ENCODE assay signal across 35 cellular contexts in the genomic region with DNA sequence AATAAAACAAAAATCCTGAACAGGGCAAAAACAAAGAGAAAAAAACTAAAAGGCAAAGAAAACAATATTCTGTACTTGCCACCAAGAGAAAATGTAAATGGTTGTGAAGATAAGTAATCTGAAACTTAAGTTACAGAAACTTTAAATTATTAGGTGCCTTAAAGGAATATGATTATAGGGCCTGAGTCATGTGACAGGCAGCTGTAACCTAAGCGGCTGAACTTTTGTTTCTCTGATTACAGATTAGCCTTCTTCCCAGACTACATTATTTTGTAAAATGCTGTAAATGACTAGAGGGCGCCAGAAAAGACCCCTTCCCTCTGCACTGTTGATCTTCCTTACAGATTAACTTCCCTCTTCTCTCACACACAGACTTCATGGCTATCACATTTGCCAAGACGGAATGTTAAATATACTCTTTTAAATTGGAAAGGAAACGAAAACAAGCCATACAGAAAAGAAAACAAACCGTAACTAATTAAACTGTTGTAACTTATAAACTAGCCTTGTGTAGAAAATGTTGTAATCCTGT.
DNase-seq lines count a peak whose midpoint lies in the region; ATAC-seq, FAIRE-seq and TF ChIP-seq lines count a peak whose summit lies in the region.
"Had no signal": no experiment of that assay in that cellular context is flagged by ENCODE, and none has a peak within 500 bp of the region (broad histone marks: within the 10 kb centered on the region; RNA-seq: fewer than 3 reads in every experiment).

No MANE protein-coding gene starts in this region.

- H3K27ac Mint-ChIP-seq in GM23338: no peak overlapping the region; the same call in 1 of the 2 replicates
- no peak overlapping the region for H3K27ac Mint-ChIP-seq in neural progenitor cell
- H3K27ac Mint-ChIP-seq: activated CD4-positive, alpha-beta T cell treated with anti-CD3 and anti-CD28 coated beads, Interleukin-2, amount 10 ng/mL, durations not matched to agents 7 days and 5 days; activated naive CD8-positive, alpha-beta T cell treated with anti-CD3 and anti-CD28 coated beads, Interleukin-2, amount 50 U/mL, for 24 hours; CD8-positive, alpha-beta T cell; dendritic cell treated with granulocyte-macrophage colony-stimulating factor and Interleukin-4, amounts not matched to agents 40 ng/mL and 50 ng/mL, for 4 days had no signal

- no peak overlapping the region for H3K9ac ChIP-seq in endothelial cell of umbilical vein (replicated peaks; ENCODE audit: extremely low read depth, insufficient read depth, low read length)
- H3K9ac ChIP-seq in neural progenitor cell: no peak overlapping the region
- H3K9ac ChIP-seq: parathyroid adenoma had no signal

- TF ChIP-seq CTCF in GM23338 (conservative IDR thresholded peaks at IDR 0.05; ENCODE audit: low read depth in 2 of 2) (peak; percentile 23 to 41; a peak in 3 of 4 replicates), endothelial cell of umbilical vein (IDR thresholded peaks at IDR 0.05; ENCODE audit: extremely low read depth in 1 of 2, insufficient read depth in 1 of 2, low read depth in 1 of 2, low read length in 2 of 2) (no peak), neural progenitor cell (IDR thresholded peaks at IDR 0.05) (peak; percentile 17)

- DNase-seq in GM23338 (ENCODE audit: low spot score) (peak; percentile 30), SK-N-DZ (ENCODE audit: low spot score) (peak; percentile 19), endothelial cell of umbilical vein (ENCODE audit: low read depth, low spot score) (peak; percentile 35), neural progenitor cell (ENCODE audit: low spot score) (no peak), NCI-H1417 (lab: John Stamatoyannopoulos, UW) (no peak), A172 (ENCODE audit: low spot score) (no peak)
- no peak for DNase-seq in stimulated activated CD4-positive, alpha-beta T cell treated with anti-CD3 and anti-CD28 coated beads, Interleukin-1b, Interleukin-23, amount 100 ng/mL, for 48 hours
- DNase-seq: ACHN; activated CD4-positive, alpha-beta T cell treated with anti-CD3 and anti-CD28 coated beads, Interleukin-2, amount 10 ng/mL, durations not matched to agents 7 days and 5 days; activated gamma-delta T cell treated with Interleukin-2 at 50 U/mL for 16 hours; activated naive CD8-positive, alpha-beta T cell treated with anti-CD3 and anti-CD28 coated beads, Interleukin-2, amount 50 U/mL, for 24 hours; activated T-cell treated with anti-CD3 and anti-CD28 coated beads, Interleukin-2, amount 50 U/mL, for 1 hour; BE2C; CD8-positive, alpha-beta T cell; central memory CD4-positive, alpha-beta T cell; DMS 273 treated with DMSO at 0.1 percent for 48 hours; EL; left cardiac atrium; NCI-H2107; NCI-H446; NCI-H748 treated with DMSO at 0.1 percent for 48 hours; SHP77; stimulated activated naive CD8-positive, alpha-beta T cell treated with anti-CD3 and anti-CD28 coated beads, Interleukin-15, amount 100 ng/mL, for 72 hours; SW 1271; T-helper 9 cell; WERI-Rb-1 had no signal

- intact Hi-C loops in endothelial cell of umbilical vein (cut with micrococcal nuclease): no loop called here

- no peak overlapping the region for H2AFZ ChIP-seq in GM23338
- no peak overlapping the region for H2AFZ ChIP-seq in endothelial cell of umbilical vein (ENCODE audit: low read depth, low read length)
- H2AFZ ChIP-seq in neural progenitor cell (replicated peaks): no peak overlapping the region
- H2AFZ ChIP-seq: parathyroid adenoma had no signal

- H3K27ac ChIP-seq in GM23338 (ENCODE audit: low read depth) (peak overlapping the region; percentile 3; the same call in 1 of the 2 replicates), endothelial cell of umbilical vein (ENCODE audit: insufficient read depth, low read depth, low read length) (no peak overlapping the region), neural progenitor cell (no peak overlapping the region)
- H3K27ac ChIP-seq: gastroesophageal sphincter, HL-60, parathyroid adenoma, right atrium auricular region, thoracic aorta, WERI-Rb-1 had no signal

- H3K4me1 ChIP-seq in GM23338 (ENCODE audit: insufficient read depth): peaks cover 5% of the 10 kb centered on the region; the same call in 1 of the 2 replicates
- H3K4me1 ChIP-seq in endothelial cell of umbilical vein (ENCODE audit: control insufficient read depth, extremely low read depth, insufficient read depth, low read length): no peaks in the 10 kb centered on the region
- peaks cover 5% of the 10 kb centered on the region for H3K4me1 ChIP-seq in neural progenitor cell
- H3K4me1 ChIP-seq: BE2C, gastroesophageal sphincter, parathyroid adenoma, right atrium auricular region had no signal

- peak; percentile 63 for ATAC-seq in GM23338
- ATAC-seq: activated naive CD8-positive, alpha-beta T cell treated with anti-CD3 and anti-CD28 coated beads, Interleukin-2, amount 50 U/mL, for 24 hours; CD8-positive, alpha-beta T cell; gastroesophageal sphincter; left cardiac atrium; Panc1; stimulated activated naive CD8-positive, alpha-beta T cell treated with anti-CD3 and anti-CD28 coated beads, Interleukin-15, amount 100 ng/mL, for 72 hours had no signal

- FAIRE-seq in endothelial cell of umbilical vein (lab: Jason Lieb, UNC): peak; percentile 78
- FAIRE-seq: GM18507 had no signal

- H4K20me1 ChIP-seq in GM23338 (replicated peaks; ENCODE audit: insufficient read depth) (no peaks in the 10 kb centered on the region; the same call in 1 of the 2 replicates), endothelial cell of umbilical vein (replicated peaks; ENCODE audit: control insufficient read depth, extremely low read depth, insufficient read depth, low read length) (no peaks in the 10 kb centered on the region), neural progenitor cell (ENCODE audit: low read depth) (no peaks in the 10 kb centered on the region)

- dilution Hi-C loops in endothelial cell of umbilical vein (cut with MboI; ENCODE audit: extremely low pct_ligation_motif_present, low sequenced_read_pairs): no loop called here

- H3K4me1 Mint-ChIP-seq in GM23338 (peaks cover 10% of the 10 kb centered on the region), neural progenitor cell (peaks cover 8% of the 10 kb centered on the region)
- H3K4me1 Mint-ChIP-seq: activated CD4-positive, alpha-beta T cell treated with anti-CD3 and anti-CD28 coated beads, Interleukin-2, amount 10 ng/mL, durations not matched to agents 7 days and 5 days; activated naive CD8-positive, alpha-beta T cell treated with anti-CD3 and anti-CD28 coated beads, Interleukin-2, amount 50 U/mL, for 24 hours; stimulated activated naive CD8-positive, alpha-beta T cell treated with anti-CD3 and anti-CD28 coated beads, Interleukin-15, amount 100 ng/mL, for 72 hours had no signal

- H3K27me3 Mint-ChIP-seq in GM23338 (ENCODE audit: insufficient read depth, low read depth, poor library complexity): no peaks in the 10 kb centered on the region
- peaks cover 9% of the 10 kb centered on the region for H3K27me3 Mint-ChIP-seq in neural progenitor cell (ENCODE audit: insufficient read depth, low read depth)
- H3K27me3 Mint-ChIP-seq: activated CD4-positive, alpha-beta T cell treated with anti-CD3 and anti-CD28 coated beads, Interleukin-2, amount 10 ng/mL, durations not matched to agents 7 days and 5 days; dendritic cell treated with granulocyte-macrophage colony-stimulating factor and Interleukin-4, amounts not matched to agents 40 ng/mL and 50 ng/mL, for 4 days; stimulated activated naive CD8-positive, alpha-beta T cell treated with anti-CD3 and anti-CD28 coated beads, Interleukin-15, amount 100 ng/mL, for 72 hours had no signal

- H3K9me3 ChIP-seq in endothelial cell of umbilical vein (replicated peaks; ENCODE audit: control insufficient read depth, insufficient read depth, low read length) (no peaks in the 10 kb centered on the region), neural progenitor cell (ENCODE audit: low read depth) (no peaks in the 10 kb centered on the region)
- H3K9me3 ChIP-seq: BE2C, gastroesophageal sphincter, right atrium auricular region, thoracic aorta had no signal

- POLR2A ChIA-PET in endothelial cell of umbilical vein (lab: Charles Lee): no interaction called here

- TF ChIP-seq POLR2A in endothelial cell of umbilical vein (IDR thresholded peaks at IDR 0.05; ENCODE audit: low read depth, low read length): no peak

- no peak overlapping the region for H3K4me3 Mint-ChIP-seq in GM23338
- no peak overlapping the region for H3K4me3 Mint-ChIP-seq in neural progenitor cell
- H3K4me3 Mint-ChIP-seq: activated CD4-positive, alpha-beta T cell treated with anti-CD3 and anti-CD28 coated beads, Interleukin-2, amount 10 ng/mL, durations not matched to agents 7 days and 5 days; activated naive CD8-positive, alpha-beta T cell treated with anti-CD3 and anti-CD28 coated beads, Interleukin-2, amount 50 U/mL, for 24 hours; CD8-positive, alpha-beta T cell; dendritic cell treated with granulocyte-macrophage colony-stimulating factor and Interleukin-4, amounts not matched to agents 40 ng/mL and 50 ng/mL, for 4 days; stimulated activated naive CD8-positive, alpha-beta T cell treated with anti-CD3 and anti-CD28 coated beads, Interleukin-15, amount 100 ng/mL, for 72 hours had no signal

- H3K36me3 Mint-ChIP-seq in GM23338 (ENCODE audit: low read depth) (peaks cover 16% of the 10 kb centered on the region), neural progenitor cell (no peaks in the 10 kb centered on the region)

- CTCF ChIA-PET in endothelial cell of umbilical vein (lab: Charles Lee): no interaction called here

- H3K27me3 ChIP-seq in GM23338 (ENCODE audit: insufficient read depth) (no peaks in the 10 kb centered on the region), endothelial cell of umbilical vein (ENCODE audit: control insufficient read depth in 2 of 2, insufficient read depth in 2 of 2, low read length in 2 of 2) (no peaks in the 10 kb centered on the region), neural progenitor cell (no peaks in the 10 kb centered on the region)
- H3K27me3 ChIP-seq: BE2C, gastroesophageal sphincter, right atrium auricular region had no signal

- H3F3A ChIP-seq in GM23338 (replicated peaks; ENCODE audit: low read depth): no peaks in the 10 kb centered on the region
- no peaks in the 10 kb centered on the region for H3F3A ChIP-seq in neural progenitor cell (ENCODE audit: low read depth)

- H3K4me2 ChIP-seq in GM23338: no peak overlapping the region
- no peak overlapping the region for H3K4me2 ChIP-seq in endothelial cell of umbilical vein (ENCODE audit: insufficient read depth, low read length)
- H3K4me2 ChIP-seq in neural progenitor cell: no peak overlapping the region
- H3K4me2 ChIP-seq: smooth muscle cell had no signal

- H3K9me3 Mint-ChIP-seq in GM23338 (peaks cover 2% of the 10 kb centered on the region; the same call in 1 of the 3 replicates), neural progenitor cell (no peaks in the 10 kb centered on the region)
- H3K9me3 Mint-ChIP-seq: activated CD4-positive, alpha-beta T cell treated with anti-CD3 and anti-CD28 coated beads, Interleukin-2, amount 10 ng/mL, durations not matched to agents 7 days and 5 days; activated naive CD8-positive, alpha-beta T cell treated with anti-CD3 and anti-CD28 coated beads, Interleukin-2, amount 50 U/mL, for 24 hours; CD8-positive, alpha-beta T cell; dendritic cell treated with granulocyte-macrophage colony-stimulating factor and Interleukin-4, amounts not matched to agents 40 ng/mL and 50 ng/mL, for 4 days; stimulated activated naive CD8-positive, alpha-beta T cell treated with anti-CD3 and anti-CD28 coated beads, Interleukin-15, amount 100 ng/mL, for 72 hours had no signal

- no peaks in the 10 kb centered on the region for H3K9me2 ChIP-seq in GM23338 (ENCODE audit: insufficient read depth)

- no peaks in the 10 kb centered on the region for H3K9me1 ChIP-seq in endothelial cell of umbilical vein (replicated peaks; ENCODE audit: control insufficient read depth, extremely low read depth, insufficient read depth, low read length)

- H3K79me2 ChIP-seq in GM23338 (replicated peaks; ENCODE audit: insufficient read depth) (no peaks in the 10 kb centered on the region), endothelial cell of umbilical vein (ENCODE audit: control insufficient read depth, insufficient read depth, low read length) (no peaks in the 10 kb centered on the region), neural progenitor cell (ENCODE audit: low read depth) (no peaks in the 10 kb centered on the region)
- H3K79me2 ChIP-seq: parathyroid adenoma had no signal

- no peak overlapping the region for H3K4me3 ChIP-seq in GM23338
- no peak overlapping the region for H3K4me3 ChIP-seq in endothelial cell of umbilical vein (replicated peaks in 1 of 3; ENCODE audit: insufficient read depth in 1 of 3, low read depth in 1 of 3, low read length in 3 of 3)
- no peak overlapping the region for H3K4me3 ChIP-seq in neural progenitor cell
- H3K4me3 ChIP-seq: gastroesophageal sphincter, right atrium auricular region, smooth muscle cell, thoracic aorta had no signal

- no TSS peak for BruUV-seq in endothelial cell of umbilical vein (replicated peaks; lab: Mats Ljungman, UMichigan)

- H3K36me3 ChIP-seq in GM23338 (ENCODE audit: insufficient read depth) (no peaks in the 10 kb centered on the region), endothelial cell of umbilical vein (ENCODE audit: control insufficient read depth in 2 of 2, extremely low read depth in 1 of 2, insufficient read depth in 2 of 2, low read length in 2 of 2) (peaks cover 2 to 26% of the 10 kb centered on the region in 2 experiments), neural progenitor cell (no peaks in the 10 kb centered on the region)
- H3K36me3 ChIP-seq: BE2C, WERI-Rb-1 had no signal

Comparison
In these comparisons a context has a peak if more than half of its experiments do, and no peak if none do; other contexts are left out.
1. DNase-seq: peak in GM23338 (single experiment), SK-N-DZ (single experiment) and endothelial cell of umbilical vein (single experiment); none in neural progenitor cell (single experiment), stimulated activated CD4-positive, alpha-beta T cell treated with anti-CD3 and anti-CD28 coated beads, Interleukin-1b, Interleukin-23, amount 100 ng/mL, for 48 hours (single experiment), NCI-H1417 (0 of 3) and A172 (single experiment).
2. CTCF ChIP-seq: peak in GM23338 (2 of 2) and neural progenitor cell (single experiment); none in endothelial cell of umbilical vein (0 of 2).